ENCODE assay signal across 9 cellular contexts in the genomic region with DNA sequence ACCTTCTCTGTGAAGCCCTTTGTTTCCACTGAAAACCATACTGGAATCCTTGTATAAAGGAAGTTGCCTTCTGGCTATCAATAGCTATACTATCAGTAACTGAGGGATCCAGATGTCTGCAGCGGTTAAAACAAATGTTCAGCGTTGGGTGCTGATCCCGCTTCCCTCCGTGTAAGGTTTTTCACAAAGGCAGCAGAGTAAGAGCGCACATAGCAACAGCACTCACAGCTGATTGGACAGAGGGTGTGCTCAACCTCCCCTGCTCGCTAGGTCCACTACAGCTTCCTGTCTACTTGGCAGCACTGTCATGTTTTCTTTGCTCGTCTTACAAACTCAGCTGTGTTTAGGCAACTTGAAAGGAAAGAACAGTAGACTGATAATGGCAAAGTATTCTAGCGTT. TPM values are rescaled to one million over a fixed set of nuclear protein-coding genes. Genes with fewer than 3 reads are reported as not detected.
DNase-seq lines count a peak whose midpoint lies in the region; ATAC-seq and TF ChIP-seq lines count a peak whose summit lies in the region.
"Had no signal": no experiment of that assay in that cellular context is flagged by ENCODE, and none has a peak within 500 bp of the region (broad histone marks: within the 10 kb centered on the region; RNA-seq: fewer than 3 reads in every experiment).

No MANE protein-coding gene starts in this region.

- H3K27me3 ChIP-seq in IMR-90 (ENCODE audit: control insufficient read depth, insufficient read depth, low read length): no peaks in the 10 kb centered on the region
- H3K27me3 ChIP-seq in body of pancreas: no peaks in the 10 kb centered on the region
- no peaks in the 10 kb centered on the region for H3K27me3 ChIP-seq in psoas muscle (ENCODE audit: insufficient read depth in 3 of 3, low read length in 2 of 3)

- peak overlapping the region; percentile 82 for H3K4me2 ChIP-seq in IMR-90 (ENCODE audit: low read depth, low read length)

- H2BK5ac ChIP-seq in IMR-90 (ENCODE audit: low read depth, low read length, poor library complexity, severe bottlenecking): peak overlapping the region; percentile 76

- no peak overlapping the region for H2AK5ac ChIP-seq in IMR-90 (ENCODE audit: low read depth, low read length)

- peak overlapping the region; percentile 58 for H2AFZ ChIP-seq in IMR-90 (replicated peaks; ENCODE audit: low read length, poor library complexity)

- H3K23ac ChIP-seq in IMR-90 (ENCODE audit: low read depth, low read length): peak overlapping the region; percentile 86

- H2BK120ac ChIP-seq in IMR-90 (ENCODE audit: low read depth, low read length): peak overlapping the region; percentile 81

- in situ Hi-C loops in IMR-90 (cut with MboI; ENCODE audit: low sequenced_read_pairs): loop anchor here (25.0 kb wide), 1 partner anchor 640 kb away; the partner anchor contains the start of gene MAPK6

- dilution Hi-C loops in IMR-90 (cut with HindIII; ENCODE audit: low sequenced_read_pairs, unreplicated experiment): no loop called here

- 0% methylated on average over 4 of the region's 8 CpGs; no CpG with 5 or more reads in 1 of the 2 experiments for WGBS in IMR-90 (ENCODE audit: extremely low coverage in 2 of 2, insufficient read length in 1 of 2), 2 experiments
- 8 to 13% methylated on average over 8 of the region's 8 CpGs for WGBS in body of pancreas, 2 donors
- WGBS in psoas muscle, 3 donors: 15 to 30% (median 19%) methylated on average over 8 of the region's 8 CpGs

- H3K14ac ChIP-seq in IMR-90 (replicated peaks; ENCODE audit: low read depth, low read length): peak overlapping the region; percentile 79; the same call in 1 of the 2 replicates

- H3K9ac ChIP-seq in IMR-90 (ENCODE audit: low read depth, low read length): peak overlapping the region; percentile 51; the same call in 1 of the 2 replicates

- no peak overlapping the region for H2AK9ac ChIP-seq in IMR-90 (replicated peaks; ENCODE audit: low read depth, low read length, poor library complexity)

- POLR2A ChIA-PET in IMR-90 (lab: Charles Lee; ENCODE audit: unreplicated experiment): interaction anchor here (0.5 to 0.7 kb wide), 3 partner anchors 13 to 218 kb away, joined by 3 to 9 read pairs (median 5); no protein-coding TSS in a partner anchor

- no peak for TF ChIP-seq RAD21 in IMR-90 (IDR thresholded peaks at IDR 0.05; ENCODE audit: low read length)

- H4K8ac ChIP-seq in IMR-90 (ENCODE audit: low read depth in 2 of 2, low read length in 2 of 2): peak overlapping the region in 1 of 2 experiments; percentile 70; a peak in 3 of 4 replicates

- H3K4ac ChIP-seq in IMR-90 (ENCODE audit: low read depth, low read length): peak overlapping the region; percentile 64; the same call in 1 of the 2 replicates

- no peak for TF ChIP-seq POLR2A in IMR-90 (IDR thresholded peaks at IDR 0.05; ENCODE audit: low read depth, low read length)
- TF ChIP-seq POLR2A in body of pancreas (IDR thresholded peaks at IDR 0.05): no peak

- no peaks in the 10 kb centered on the region for H3K36me3 ChIP-seq in IMR-90 (ENCODE audit: control insufficient read depth, insufficient read depth, low read length)
- peaks cover 3 to 6% of the 10 kb centered on the region in 2 donors for H3K36me3 ChIP-seq in body of pancreas (replicated peaks in 1 of 2; ENCODE audit: insufficient read depth in 1 of 2, low read depth in 2 of 2)
- peaks cover 0 to 74% of the 10 kb centered on the region in 2 donors for H3K36me3 ChIP-seq in psoas muscle (ENCODE audit: insufficient read depth in 1 of 2, low read depth in 1 of 2)

- H3K9me1 ChIP-seq in IMR-90 (ENCODE audit: insufficient read depth, low read length): peaks cover 2% of the 10 kb centered on the region

- peak overlapping the region; percentile 71 for H2BK20ac ChIP-seq in IMR-90 (ENCODE audit: low read depth, low read length)

- intact Hi-C loops in IMR-90 (cut with micrococcal nuclease): no loop called here
- intact Hi-C loops in body of pancreas (cut with DNase I): no loop called here
- intact Hi-C loops in psoas muscle (cut with DNase I): loop anchor here in 1 of 2 donors (2.0 kb wide), 1 partner anchor 27 kb away; the partner anchor contains the start of gene ATOSA

- ATAC-seq in GM19455 (IDR thresholded peaks at IDR 0.05; ENCODE audit: unreplicated experiment) (peak; percentile 97), IMR-90 (ENCODE audit: low read depth) (peak; percentile 95), body of pancreas (peak; percentile 90), psoas muscle (peak; percentile 82 to 88 (median 86)), HG03108 (IDR thresholded peaks at IDR 0.05; ENCODE audit: unreplicated experiment) (no peak)
- ATAC-seq: GM12878 had no signal

- CTCF ChIA-PET in IMR-90 (lab: Yijun Ruan, JAX): interaction anchor here (1.0 to 1.7 kb wide), 4 partner anchors 10 to 130 kb away, joined by 3 to 4 read pairs (median 4); no protein-coding TSS in a partner anchor

- peak overlapping the region; percentile 52; the same call in 1 of the 3 replicates for H2BK15ac ChIP-seq in IMR-90 (ENCODE audit: low read depth, low read length)

- BruUV-seq in IMR-90 (replicated peaks; lab: Mats Ljungman, UMichigan): no TSS peak

- H3K4me3 ChIP-seq in IMR-90 (ENCODE audit: insufficient read depth, low read depth, low read length): peak overlapping the region; percentile 37; the same call in 1 of the 2 replicates
- H3K4me3 ChIP-seq in body of pancreas: no peak overlapping the region
- H3K4me3 ChIP-seq in psoas muscle: peak overlapping the region; percentile 32
- H3K4me3 ChIP-seq: GM12878 had no signal

- peak overlapping the region; percentile 81 for H3K56ac ChIP-seq in IMR-90 (ENCODE audit: extremely low read depth, insufficient read depth, low read length)

- peak overlapping the region; percentile 71; the same call in 1 of the 2 replicates for H4K5ac ChIP-seq in IMR-90 (ENCODE audit: low read depth, low read length)

- H3K79me1 ChIP-seq in IMR-90 (ENCODE audit: low read depth in 1 of 2, low read length in 2 of 2): peaks cover 3 to 13% of the 10 kb centered on the region in 2 experiments; a peak in 2 of 4 replicates

- TF ChIP-seq CTCF in IMR-90 (conservative IDR thresholded peaks at IDR 0.05; ENCODE audit: low read depth, low read length) (no peak), body of pancreas (IDR thresholded peaks at IDR 0.05) (no peak), psoas muscle (IDR thresholded peaks at IDR 0.05) (no peak)

- H3K9me3 ChIP-seq in IMR-90 (ENCODE audit: control insufficient read depth, insufficient read depth, low read length) (no peaks in the 10 kb centered on the region), body of pancreas (no peaks in the 10 kb centered on the region), psoas muscle (no peaks in the 10 kb centered on the region)

- H3K4me1 ChIP-seq in IMR-90 (ENCODE audit: control insufficient read depth, insufficient read depth, low read length) (peaks cover 5% of the 10 kb centered on the region; the same call in 1 of the 2 replicates), body of pancreas (peaks cover 45% of the 10 kb centered on the region), psoas muscle (peaks cover 80% of the 10 kb centered on the region)

- H4K91ac ChIP-seq in IMR-90 (ENCODE audit: insufficient read depth, low read depth, low read length): peak overlapping the region; percentile 62; the same call in 1 of the 2 replicates

- peak overlapping the region; percentile 62; the same call in 1 of the 2 replicates for H3K18ac ChIP-seq in IMR-90 (ENCODE audit: low read depth, low read length)

- DNase-seq in AG08396 (ENCODE audit: low spot score) (peak; percentile 84), IMR-90 (peak; percentile 98), SKM-1 treated with dmso at 0.1 percent for 144 hours (lab: John Stamatoyannopoulos, UW; ENCODE audit: unreplicated experiment) (peak; percentile 61), body of pancreas (peak; percentile 33 to 72 (median 62)), hepatic stellate cell (ENCODE audit: low spot score) (peak; percentile 47), psoas muscle (peak; percentile 29 to 65)

- H3K27ac ChIP-seq in IMR-90 (ENCODE audit: insufficient read depth, low read length) (peak overlapping the region; percentile 24; the same call in 1 of the 2 replicates), body of pancreas (peak overlapping the region in 2 of 4 donors; percentile 41 to 46), psoas muscle (peak overlapping the region; percentile 77)

- no peaks in the 10 kb centered on the region for H4K20me1 ChIP-seq in IMR-90 (ENCODE audit: insufficient read depth, low read length)

TF ChIP-seq in IMR-90, 13 proteins besides CTCF, POLR2A, EP300 and RAD21:
- TF ChIP-seq NFE2L2 (IDR thresholded peaks at IDR 0.05; ENCODE audit: low read depth, low read length) (no peak), RFX5 (IDR thresholded peaks at IDR 0.05; ENCODE audit: low read depth, low read length) (peak; percentile 93), MAFK (IDR thresholded peaks at IDR 0.05; ENCODE audit: low read depth, low read length) (peak; percentile 26; the same call in 1 of the 2 replicates), BHLHE40 (IDR thresholded peaks at IDR 0.05; ENCODE audit: low read depth, low read length) (no peak)

RNA-seq across cellular contexts. Expression of gene ATOSA, which starts 27.3 kb away (rescaled TPM):
- total RNA-seq in IMR-90 (2012; rRNA removed) (17.2 and 23.9 TPM in 2 replicates), body of pancreas (10 to 100 TPM; 37.2 to 63.6 TPM), psoas muscle (10 to 100 TPM; 45.5 to 71.7 (median 57.6) TPM)
- polyA plus RNA-seq in IMR-90 (2012; rRNA removed) (9.4 and 13.2 TPM in 2 replicates), psoas muscle (100 to 1,000 TPM in 1 of 3 donors, 10 to 100 TPM in 1, 1 to 10 TPM in 1; 9.8 to 129 (median 67.6) TPM)
- polyA plus RNA-seq in IMR-90 (2012; cell fraction: cytosol; rRNA removed): 2.5 and 4.2 TPM in 2 replicates
- 7.6 and 66.2 TPM in 2 replicates for polyA plus RNA-seq in IMR-90 (2012; cell fraction: nucleus; rRNA removed; ENCODE audit: low replicate concordance)

Comparison
In these comparisons a context has a peak if more than half of its experiments do, and no peak if none do; other contexts are left out.
1. DNase-seq: peak in every context shown above with its lines; median percentile 98 in IMR-90; 84 in AG08396; 62 in body of pancreas; 61 in SKM-1 treated with dmso at 0.1 percent for 144 hours; 47 in hepatic stellate cell; 47 in psoas muscle.
2. H3K4me3 ChIP-seq: peak in IMR-90 (single experiment) and psoas muscle (single experiment); none in body of pancreas (0 of 2).